Comparison of ENCODE assay signal across 10 cellular contexts in the genomic region with DNA sequence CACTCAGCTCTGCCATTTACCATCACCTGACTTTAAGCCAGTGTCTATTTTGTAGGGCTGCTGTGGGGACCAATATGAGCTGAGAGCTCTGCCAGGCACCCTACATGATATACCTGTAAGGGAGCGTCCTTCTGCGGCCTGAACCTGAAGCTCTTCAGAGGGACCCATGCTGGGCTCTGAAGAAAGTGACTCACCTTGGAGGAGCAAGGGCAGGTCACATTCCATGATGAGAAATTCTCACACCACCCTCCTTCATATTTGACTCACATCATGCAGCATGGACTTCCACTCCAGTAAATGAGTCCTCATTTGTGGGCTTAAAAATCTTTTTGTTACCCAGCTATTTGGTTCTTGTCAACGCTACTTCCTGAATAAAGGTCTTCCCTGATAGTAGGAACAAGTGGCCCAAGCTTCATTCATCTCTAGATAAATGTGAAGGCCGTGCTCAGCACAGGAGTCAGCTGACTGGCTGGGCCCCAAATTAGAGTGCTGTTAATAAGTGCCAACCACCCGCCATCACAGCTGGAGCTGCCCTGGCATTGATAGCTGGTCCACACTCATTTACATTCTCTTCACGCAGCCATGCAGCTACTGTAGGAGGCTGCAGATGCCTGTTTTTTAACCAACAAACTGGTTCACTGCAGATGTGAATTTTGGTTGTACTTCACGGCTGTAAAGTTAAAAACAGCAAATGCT.
DNase-seq lines count a peak whose midpoint lies in the region; ATAC-seq lines count a peak whose summit lies in the region.
"Had no signal": no experiment of that assay in that cellular context is flagged by ENCODE, and none has a peak within 500 bp of the region (broad histone marks: within the 10 kb centered on the region; RNA-seq: fewer than 3 reads in every experiment).

No MANE protein-coding gene starts in this region.

- H3K27ac ChIP-seq in angular gyrus (ENCODE audit: low read depth, low read length) = peak overlapping the region; percentile 83
- H3K27ac ChIP-seq: 22Rv1 had no signal

- ATAC-seq in HG03039 (IDR thresholded peaks at IDR 0.05; ENCODE audit: unreplicated experiment) (no peak), HG02852 (IDR thresholded peaks at IDR 0.05; ENCODE audit: unreplicated experiment) (no peak)

- peak; percentile 73 for DNase-seq in DMS 273 (lab: John Stamatoyannopoulos, UW; ENCODE audit: unreplicated experiment)
- DNase-seq in DMS 273 treated with DMSO at 0.1 percent for 48 hours (lab: John Stamatoyannopoulos, UW) = no peak
- DNase-seq in hypothalamus (lab: John Stamatoyannopoulos, UW) = peak in 46 of 51 donors; percentile 23 to 95 (median 76)
- DNase-seq in superior temporal gyrus (ENCODE audit: extremely low spot score) = peak; percentile 98
- no peak for DNase-seq in D341Med (ENCODE audit: low spot score)
- DNase-seq: NCI-H1105 treated with DMSO at 0.1 percent for 48 hours had no signal

Comparison
In these comparisons a context has a peak if more than half of its experiments do, and no peak if none do; other contexts are left out.
1. DNase-seq: peak in DMS 273 (single experiment), hypothalamus (46 of 51) and superior temporal gyrus (single experiment); none in DMS 273 treated with DMSO at 0.1 percent for 48 hours (single experiment) and D341Med (single experiment).